Comparison of ENCODE assay signal across 15 cellular contexts in genomic region chr15:92294759-92295158, GRCh38.
A peak's percentile ranks its signal among the peaks of the same experiment; 100 is the strongest.
DNase-seq lines count a peak whose midpoint lies in the region; ATAC-seq, FAIRE-seq and TF ChIP-seq lines count a peak whose summit lies in the region.
"Had no signal": no experiment of that assay in that cellular context is flagged by ENCODE, and none has a peak within 500 bp of the region (broad histone marks: within the 10 kb centered on the region; RNA-seq: fewer than 3 reads in every experiment).

No MANE protein-coding gene starts in this region.

- H3K36me3 ChIP-seq in small intestine (ENCODE audit: control insufficient read depth in 2 of 2, insufficient read depth in 2 of 2, low read length in 2 of 2) = no peaks in the 10 kb centered on the region

- H3K4me3 ChIP-seq in small intestine (ENCODE audit: low read depth in 1 of 2, low read length in 2 of 2) = no peak overlapping the region
- H3K4me3 ChIP-seq: A549, GM23248, PC-9, SK-N-MC had no signal

- H3K9me3 Mint-ChIP-seq in WTC11 = peaks cover 9% of the 10 kb centered on the region

- H3K4me3 Mint-ChIP-seq in WTC11 = no peak overlapping the region

- 42 to 48% (median 43%) methylated on average over 5 of the region's 5 CpGs for WGBS in small intestine, 3 donors

- H3K36me3 Mint-ChIP-seq in WTC11 = no peaks in the 10 kb centered on the region

- peak; percentile 5 for DNase-seq in activated CD4-positive, alpha-beta T cell treated with anti-CD3 and anti-CD28 coated beads for 48 hours
- no peak for DNase-seq in activated CD4-positive, alpha-beta T cell treated with anti-CD3 and anti-CD28 coated beads for 1 hour
- DNase-seq in NCI-H69 (lab: John Stamatoyannopoulos, UW) (peak; percentile 1), WTC11 (ENCODE audit: low spot score) (no peak), small intestine (no peak)
- DNase-seq: Caco-2, DMS79, GDM1, GM23248, NCI-H1930, PC-9 had no signal

- H3K4me1 ChIP-seq in small intestine (ENCODE audit: control insufficient read depth in 2 of 2, insufficient read depth in 1 of 2, low read depth in 1 of 2, low read length in 1 of 2) = no peaks in the 10 kb centered on the region
- H3K4me1 ChIP-seq: A549, Caco-2 had no signal

- H3K9me3 ChIP-seq in small intestine (ENCODE audit: control insufficient read depth, low read depth) = no peaks in the 10 kb centered on the region
- H3K9me3 ChIP-seq: A549, Caco-2 had no signal

- peaks cover 22% of the 10 kb centered on the region for H3K4me1 Mint-ChIP-seq in WTC11

- no peak for TF ChIP-seq CTCF in WTC11 (IDR thresholded peaks at IDR 0.05)

- H3K27me3 Mint-ChIP-seq in WTC11 (ENCODE audit: low read depth) = no peaks in the 10 kb centered on the region; the same call in 1 of the 2 replicates

- H3K27ac Mint-ChIP-seq in WTC11 = no peak overlapping the region

- POLR2A ChIA-PET in WTC11 (lab: Charles Lee) = no interaction called here

- ATAC-seq in WTC11 (peak; percentile 28; the same call in 1 of the 2 replicates), GM21717 (IDR thresholded peaks at IDR 0.05; ENCODE audit: unreplicated experiment) (no peak), HG02642 (IDR thresholded peaks at IDR 0.05; ENCODE audit: poor library complexity, unreplicated experiment) (no peak)
- ATAC-seq: A549 had no signal

- FAIRE-seq in small intestine (lab: Jason Lieb, UNC) = no peak
- FAIRE-seq: A549 had no signal

- H3K27me3 ChIP-seq in small intestine (ENCODE audit: control insufficient read depth in 2 of 2, insufficient read depth in 2 of 2, low read length in 2 of 2) = peaks cover 0 to 3% of the 10 kb centered on the region in 2 donors

- CTCF ChIA-PET in WTC11 (lab: Charles Lee) = interaction anchor here (1.2 to 1.3 kb wide), 2 partner anchors 10 to 12 kb away, joined by 3 to 6 read pairs; no protein-coding TSS in a partner anchor

- H3K27ac ChIP-seq in small intestine (ENCODE audit: low read depth in 1 of 2, low read length in 1 of 2) = no peak overlapping the region
- H3K27ac ChIP-seq: A549, GM23248, PC-9 had no signal

TF ChIP-seq in WTC11, 78 proteins besides CTCF, POLR2A, EP300 and RAD21:
- TF ChIP-seq SP1 (CRISPR knock-in tag; conservative IDR thresholded peaks at IDR 0.05) (no peak), NFATC4 (CRISPR knock-in tag; IDR thresholded peaks at IDR 0.05) (no peak), ATF6 (CRISPR knock-in tag; IDR thresholded peaks at IDR 0.05) (no peak)
- TF ChIP-seq, protein P1, sequence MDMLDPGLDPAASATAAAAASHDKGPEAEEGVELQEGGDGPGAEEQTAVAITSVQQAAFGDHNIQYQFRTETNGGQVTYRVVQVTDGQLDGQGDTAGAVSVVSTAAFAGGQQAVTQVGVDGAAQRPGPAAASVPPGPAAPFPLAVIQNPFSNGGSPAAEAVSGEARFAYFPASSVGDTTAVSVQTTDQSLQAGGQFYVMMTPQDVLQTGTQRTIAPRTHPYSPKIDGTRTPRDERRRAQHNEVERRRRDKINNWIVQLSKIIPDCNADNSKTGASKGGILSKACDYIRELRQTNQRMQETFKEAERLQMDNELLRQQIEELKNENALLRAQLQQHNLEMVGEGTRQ (CRISPR knock-in tag; IDR thresholded peaks at IDR 0.05) = peak; percentile 42; the same call in 1 of the 2 replicates

Comparison
In these comparisons a context has a peak if more than half of its experiments do, and no peak if none do; other contexts are left out.
1. DNase-seq: peak in activated CD4-positive, alpha-beta T cell treated with anti-CD3 and anti-CD28 coated beads for 48 hours (single experiment) and NCI-H69 (single experiment); none in activated CD4-positive, alpha-beta T cell treated with anti-CD3 and anti-CD28 coated beads for 1 hour (single experiment), WTC11 (single experiment) and small intestine (single experiment).